Comparison of ENCODE assay signal across 21 cellular contexts in the genomic region with DNA sequence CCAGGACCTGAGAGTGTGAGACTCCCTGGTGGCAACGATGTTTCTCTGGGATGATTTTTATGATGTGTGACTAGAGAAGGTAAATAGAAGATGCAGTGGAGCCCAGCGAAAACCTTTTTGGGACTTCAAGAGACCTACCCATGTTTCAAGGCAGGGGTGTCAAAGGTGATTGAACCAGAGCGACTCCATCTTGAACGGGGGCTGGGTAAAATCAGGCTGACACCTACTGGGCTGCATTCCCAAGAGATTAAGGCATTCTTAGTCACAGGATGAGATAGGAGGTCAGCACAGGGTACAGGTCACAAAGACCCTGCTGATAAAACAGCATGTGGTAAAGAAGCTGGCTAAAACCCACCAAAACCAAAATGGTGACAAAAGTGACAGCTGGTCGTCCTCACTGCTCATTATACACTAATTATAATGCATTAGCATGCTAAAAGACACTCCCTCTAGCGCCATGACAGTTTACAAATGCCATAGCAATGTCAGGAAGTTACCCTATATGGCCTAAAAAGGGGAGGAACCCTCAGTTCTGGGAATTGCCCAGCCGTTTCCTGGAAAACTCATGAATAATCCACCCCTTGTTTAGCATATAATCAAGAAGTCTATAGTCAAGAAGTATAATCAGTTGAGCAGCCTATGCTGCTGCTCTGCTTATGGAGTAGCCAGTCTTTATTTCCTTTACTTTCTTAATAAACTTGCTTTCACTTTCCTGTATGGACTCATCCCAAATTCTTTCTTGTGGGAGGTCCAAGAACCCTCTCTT.
DNase-seq lines count a peak whose midpoint lies in the region; ATAC-seq, FAIRE-seq and TF ChIP-seq lines count a peak whose summit lies in the region.
"Had no signal": no experiment of that assay in that cellular context is flagged by ENCODE, and none has a peak within 500 bp of the region (broad histone marks: within the 10 kb centered on the region; RNA-seq: fewer than 3 reads in every experiment).

No MANE protein-coding gene starts in this region.

- no peak overlapping the region for H3K4me3 Mint-ChIP-seq in endothelial cell (ENCODE audit: unreplicated experiment)
- H3K4me3 Mint-ChIP-seq: activated naive CD8-positive, alpha-beta T cell; CD4-positive, CD25-positive, alpha-beta regulatory T cell; stimulated activated naive CD8-positive, alpha-beta T cell treated with anti-CD3 and anti-CD28 coated beads, Interleukin-15, amount 100 ng/mL, for 72 hours; T-helper 2 cell treated with Interferon-gamma antibody and Interleukin-4, amounts not matched to agents 5 μg/mL and 100 μg/mL, for 36 hours had no signal

- no peak overlapping the region for H3K23ac ChIP-seq in neuronal stem cell (ENCODE audit: low read depth, low read length, poor library complexity)

- peaks cover 15% of the 10 kb centered on the region for H3K4me1 Mint-ChIP-seq in endothelial cell (ENCODE audit: unreplicated experiment)
- H3K4me1 Mint-ChIP-seq: CD4-positive, CD25-positive, alpha-beta regulatory T cell had no signal

- no peak overlapping the region for H2AK5ac ChIP-seq in neuronal stem cell (ENCODE audit: low read depth, low read length)

- H4K8ac ChIP-seq in neuronal stem cell (ENCODE audit: low read depth, low read length): no peak overlapping the region

- no peak overlapping the region for H4K91ac ChIP-seq in neuronal stem cell (ENCODE audit: low read depth, low read length, poor library complexity)

- peaks cover 5% of the 10 kb centered on the region for H3K27me3 Mint-ChIP-seq in endothelial cell (ENCODE audit: unreplicated experiment)

- TF ChIP-seq CTCF in endothelial cell (IDR thresholded peaks at IDR 0.05; ENCODE audit: unreplicated experiment): no peak

- WGBS in neuronal stem cell (ENCODE audit: extremely low coverage in 2 of 2, insufficient read length in 2 of 2, insufficient replicate concordance in 1 of 2), 2 donors: no CpG with 5 or more reads among the region's 7 CpGs

- DNase-seq in ELF-1 (ENCODE audit: low read depth, low spot score): peak; percentile 55
- DNase-seq in RPMI7951 (ENCODE audit: low read depth): peak; percentile 31
- DNase-seq in endothelial cell (ENCODE audit: low spot score): no peak
- DNase-seq in neuronal stem cell (ENCODE audit: low spot score): peak; percentile 39
- no peak for DNase-seq in H54 (ENCODE audit: insufficient read length, low spot score)
- DNase-seq in activated CD4-positive, alpha-beta T cell treated with anti-CD3 and anti-CD28 coated beads, Interleukin-2, amount 50 U/mL, for 48 hours: no peak
- no peak for DNase-seq in epidermal melanocyte (ENCODE audit: insufficient read length, low spot score)
- DNase-seq: CD4-positive, CD25-positive, alpha-beta regulatory T cell; HCEC 1CT; MG63; NCI-H1694 treated with DMSO at 0.1 percent for 48 hours; NCI-H774; PC-3; stimulated activated CD4-positive, alpha-beta T cell treated with anti-CD3 and anti-CD28 coated beads, Interleukin-2, amount 100 ng/mL, for 48 hours; stimulated activated naive CD8-positive, alpha-beta T cell treated with anti-CD3 and anti-CD28 coated beads, Interleukin-15, amount 100 ng/mL, for 72 hours had no signal

- TF ChIP-seq POLR2A in H54 (IDR thresholded peaks at IDR 0.05; ENCODE audit: low read depth, low read length): no peak

- no peaks in the 10 kb centered on the region for H3K36me3 Mint-ChIP-seq in endothelial cell (ENCODE audit: low read depth, unreplicated experiment)
- H3K36me3 Mint-ChIP-seq: activated naive CD8-positive, alpha-beta T cell; CD4-positive, CD25-positive, alpha-beta regulatory T cell had no signal

- no peaks in the 10 kb centered on the region for H3K36me3 ChIP-seq in neuronal stem cell (replicated peaks in 1 of 2; ENCODE audit: control insufficient read depth in 2 of 2, insufficient read depth in 2 of 2, low read length in 2 of 2)
- H3K36me3 ChIP-seq: MG63, vagina had no signal

- no peaks in the 10 kb centered on the region for H3K79me1 ChIP-seq in neuronal stem cell (ENCODE audit: low read depth, low read length)

- H3K9me3 Mint-ChIP-seq in endothelial cell (ENCODE audit: unreplicated experiment): no peaks in the 10 kb centered on the region
- H3K9me3 Mint-ChIP-seq: stimulated activated naive CD8-positive, alpha-beta T cell treated with anti-CD3 and anti-CD28 coated beads, Interleukin-15, amount 100 ng/mL, for 72 hours; T-helper 2 cell treated with Interferon-gamma antibody and Interleukin-4, amounts not matched to agents 5 μg/mL and 100 μg/mL, for 36 hours had no signal

- H3K18ac ChIP-seq in neuronal stem cell (ENCODE audit: low read length): peak overlapping the region; percentile 51

- peak overlapping the region; percentile 23 for H2BK15ac ChIP-seq in neuronal stem cell (ENCODE audit: low read length)

- no peaks in the 10 kb centered on the region for H3K9me3 ChIP-seq in neuronal stem cell (replicated peaks in 1 of 2; ENCODE audit: control insufficient read depth in 2 of 2, insufficient read depth in 1 of 2, low read depth in 1 of 2, low read length in 2 of 2)
- H3K9me3 ChIP-seq: MG63, vagina had no signal

- H2BK120ac ChIP-seq in neuronal stem cell (ENCODE audit: low read depth, low read length): no peak overlapping the region

- H2BK5ac ChIP-seq in neuronal stem cell (ENCODE audit: low read length): peak overlapping the region; percentile 69

- no peak overlapping the region for H3K14ac ChIP-seq in neuronal stem cell (ENCODE audit: low read length)

- no peak overlapping the region for H3K9ac ChIP-seq in neuronal stem cell (ENCODE audit: low read depth, low read length, poor library complexity)

- ATAC-seq in GM21825 (IDR thresholded peaks at IDR 0.05; ENCODE audit: unreplicated experiment): no peak
- ATAC-seq: PC-3; stimulated activated naive CD8-positive, alpha-beta T cell treated with anti-CD3 and anti-CD28 coated beads, Interleukin-15, amount 100 ng/mL, for 72 hours had no signal

- peaks cover 22 to 49% of the 10 kb centered on the region in 2 donors for H3K4me1 ChIP-seq in neuronal stem cell (ENCODE audit: control insufficient read depth in 2 of 2, insufficient read depth in 1 of 2, low read depth in 1 of 2, low read length in 2 of 2)

- no peak overlapping the region for H3K4me2 ChIP-seq in neuronal stem cell (ENCODE audit: insufficient read depth, low read length, poor library complexity, severe bottlenecking)

- peak overlapping the region; percentile 40 for H3K27ac ChIP-seq in neuronal stem cell (replicated peaks; ENCODE audit: low read length)
- H3K27ac ChIP-seq: vagina had no signal

- no peak overlapping the region for H3K4ac ChIP-seq in neuronal stem cell (ENCODE audit: low read length)

- peak overlapping the region; percentile 15 for H2AFZ ChIP-seq in neuronal stem cell (ENCODE audit: low read length)

- no peak overlapping the region for H2BK12ac ChIP-seq in neuronal stem cell (ENCODE audit: low read length)

- no peak for FAIRE-seq in H54 (lab: Jason Lieb, UNC)
- FAIRE-seq: GM12891 had no signal

- no peaks in the 10 kb centered on the region for H3K27me3 ChIP-seq in neuronal stem cell (ENCODE audit: control insufficient read depth in 3 of 3, insufficient read depth in 3 of 3, low read depth in 1 of 3, low read length in 3 of 3)
- H3K27me3 ChIP-seq: MG63, vagina had no signal

- peak overlapping the region; percentile 11 for H3K27ac Mint-ChIP-seq in endothelial cell (ENCODE audit: unreplicated experiment)
- H3K27ac Mint-ChIP-seq: activated naive CD8-positive, alpha-beta T cell; CD4-positive, CD25-positive, alpha-beta regulatory T cell; stimulated activated naive CD8-positive, alpha-beta T cell treated with anti-CD3 and anti-CD28 coated beads, Interleukin-15, amount 100 ng/mL, for 72 hours; T-helper 2 cell treated with Interferon-gamma antibody and Interleukin-4, amounts not matched to agents 5 μg/mL and 100 μg/mL, for 36 hours had no signal

- H3K4me3 ChIP-seq in neuronal stem cell (ENCODE audit: low read length in 2 of 2): peak overlapping the region in 1 of 2 donors; percentile 9
- H3K4me3 ChIP-seq: lung, MG63, vagina had no signal

Comparison
In these comparisons a context has a peak if more than half of its experiments do, and no peak if none do; other contexts are left out.
1. DNase-seq: peak in ELF-1 (single experiment), RPMI7951 (single experiment) and neuronal stem cell (single experiment); none in endothelial cell (single experiment), H54 (single experiment), activated CD4-positive, alpha-beta T cell treated with anti-CD3 and anti-CD28 coated beads, Interleukin-2, amount 50 U/mL, for 48 hours (0 of 2) and epidermal melanocyte (single experiment).